In genomic region chr2:100214265-100214961, GRCh38 we compare ENCODE assay signal across 14 cellular contexts.
A peak's percentile ranks its signal among the peaks of the same experiment; 100 is the strongest.
DNase-seq lines count a peak whose midpoint lies in the region; ATAC-seq and TF ChIP-seq lines count a peak whose summit lies in the region.
"Had no signal": no experiment of that assay in that cellular context is flagged by ENCODE, and none has a peak within 500 bp of the region (broad histone marks: within the 10 kb centered on the region; RNA-seq: fewer than 3 reads in every experiment).

No MANE protein-coding gene starts in this region.

- H3K4me3 ChIP-seq in breast epithelium = no peak overlapping the region
- H3K4me3 ChIP-seq in mucosa of descending colon = no peak overlapping the region
- no peak overlapping the region for H3K4me3 ChIP-seq in uterus

- TF ChIP-seq POLR2A in breast epithelium (IDR thresholded peaks at IDR 0.05) (no peak), uterus (IDR thresholded peaks at IDR 0.05) (no peak)

- no peaks in the 10 kb centered on the region for H3K9me3 Mint-ChIP-seq in MCF 10A (ENCODE audit: unreplicated experiment)
- H3K9me3 Mint-ChIP-seq: activated T-cell treated with anti-CD3 and anti-CD28 coated beads, Interleukin-2, amount 50 U/mL, for 24 hours had no signal

- H3K27ac ChIP-seq in breast epithelium (peak overlapping the region; percentile 27 to 48), uterus (peak overlapping the region; percentile 27 to 30)
- H3K27ac ChIP-seq: brain microvascular endothelial cell, neutrophil, VCaP had no signal

- H3K4me1 ChIP-seq in breast epithelium (peaks cover 0 to 14% of the 10 kb centered on the region in 2 donors), mucosa of descending colon (ENCODE audit: low read depth) (peaks cover 14% of the 10 kb centered on the region), uterus (no peaks in the 10 kb centered on the region)

- POLR2A ChIA-PET in MCF 10A (lab: Yijun Ruan, JAX) = no interaction called here

- H3K36me3 Mint-ChIP-seq in MCF 10A (ENCODE audit: insufficient read depth, unreplicated experiment) = no peaks in the 10 kb centered on the region

- H3K4me1 Mint-ChIP-seq in MCF 10A (ENCODE audit: insufficient read depth, unreplicated experiment) = no peaks in the 10 kb centered on the region

- CTCF ChIA-PET in MCF 10A (lab: Yijun Ruan, JAX) = interaction anchor here (1.5 kb wide), 1 partner anchor 395 kb away, joined by 4 read pairs; no protein-coding TSS in a partner anchor

- H3K4me3 Mint-ChIP-seq in MCF 10A (ENCODE audit: unreplicated experiment) = no peak overlapping the region
- H3K4me3 Mint-ChIP-seq: activated T-cell treated with anti-CD3 and anti-CD28 coated beads, Interleukin-2, amount 50 U/mL, for 24 hours had no signal

- H3K27me3 Mint-ChIP-seq in MCF 10A (ENCODE audit: insufficient read depth, unreplicated experiment) = peaks cover 12% of the 10 kb centered on the region
- H3K27me3 Mint-ChIP-seq: activated T-cell treated with anti-CD3 and anti-CD28 coated beads, Interleukin-2, amount 50 U/mL, for 24 hours had no signal

- intact Hi-C loops in breast epithelium (cut with DNase I; ENCODE audit: low total_unique reads) = no loop called here
- intact Hi-C loops in MCF 10A (cut with micrococcal nuclease) = no loop called here
- intact Hi-C loops in mucosa of descending colon (cut with DNase I, micrococcal nuclease) = no loop called here
- intact Hi-C loops in uterus (cut with DNase I; ENCODE audit: low total_unique reads) = no loop called here

- DNase-seq in breast epithelium (ENCODE audit: low spot score in 2 of 2) (no peak), MCF 10A (ENCODE audit: unreplicated experiment) (no peak), dedifferentiated amniotic fluid mesenchymal stem cell (ENCODE audit: extremely low spot score) (peak; percentile 43), mucosa of descending colon (peak in 2 of 3 donors; percentile 20 to 35), uterus (peak; percentile 29 to 45), SW480 (ENCODE audit: low spot score) (no peak)
- DNase-seq in stimulated activated CD4-positive, alpha-beta T cell treated with anti-CD3 and anti-CD28 coated beads, Interleukin-4, amount 100 ng/mL, for 4 hours = no peak
- DNase-seq in central memory CD4-positive, alpha-beta T cell = no peak
- DNase-seq: activated T-cell treated with anti-CD3 and anti-CD28 coated beads, Interleukin-2, amount 50 U/mL, for 24 hours; brain microvascular endothelial cell; NCI-H2029; stimulated activated naive CD4-positive, alpha-beta T cell treated with Interleukin-2 at 50 U/mL for 16 hours had no signal

- H3K27me3 ChIP-seq in breast epithelium (no peaks in the 10 kb centered on the region), uterus (no peaks in the 10 kb centered on the region)
- H3K27me3 ChIP-seq: brain microvascular endothelial cell had no signal

- H3K9me3 ChIP-seq in breast epithelium = no peaks in the 10 kb centered on the region
- no peaks in the 10 kb centered on the region for H3K9me3 ChIP-seq in mucosa of descending colon
- no peaks in the 10 kb centered on the region for H3K9me3 ChIP-seq in uterus
- H3K9me3 ChIP-seq: neutrophil had no signal

- TF ChIP-seq CTCF in breast epithelium (IDR thresholded peaks at IDR 0.05) (no peak), MCF 10A (IDR thresholded peaks at IDR 0.05; ENCODE audit: unreplicated experiment) (no peak), mucosa of descending colon (IDR thresholded peaks at IDR 0.05) (no peak), uterus (IDR thresholded peaks at IDR 0.05) (no peak)

- no peak overlapping the region for H3K27ac Mint-ChIP-seq in MCF 10A (ENCODE audit: low read depth, unreplicated experiment)
- H3K27ac Mint-ChIP-seq: activated T-cell treated with anti-CD3 and anti-CD28 coated beads, Interleukin-2, amount 50 U/mL, for 24 hours had no signal

- peak; percentile 63 for ATAC-seq in mucosa of descending colon

- no TSS peak for BruUV-seq in MCF 10A (replicated peaks; lab: Mats Ljungman, UMichigan)

- H3K36me3 ChIP-seq in breast epithelium (no peaks in the 10 kb centered on the region), mucosa of descending colon (ENCODE audit: low read depth) (no peaks in the 10 kb centered on the region), uterus (no peaks in the 10 kb centered on the region)
- H3K36me3 ChIP-seq: brain microvascular endothelial cell, neutrophil had no signal

Comparison
In these comparisons a context has a peak if more than half of its experiments do, and no peak if none do; other contexts are left out.
1. DNase-seq: peak in dedifferentiated amniotic fluid mesenchymal stem cell (single experiment), mucosa of descending colon (2 of 3) and uterus (2 of 2); none in breast epithelium (0 of 2), MCF 10A (single experiment), SW480 (single experiment), stimulated activated CD4-positive, alpha-beta T cell treated with anti-CD3 and anti-CD28 coated beads, Interleukin-4, amount 100 ng/mL, for 4 hours (0 of 2) and central memory CD4-positive, alpha-beta T cell (single experiment).